ENCODE assay signal across 27 cellular contexts in genomic region chr1:29309621-29310020, GRCh38.
"Had no signal": no experiment of that assay in that cellular context is flagged by ENCODE, and none has a peak within 500 bp of the region (broad histone marks: within the 10 kb centered on the region; RNA-seq: fewer than 3 reads in every experiment).

No MANE protein-coding gene starts in this region.

- H3K4me3 ChIP-seq: left lung, lower lobe of right lung, pancreas, right atrium auricular region, right lobe of liver, smooth muscle cell, transverse colon, upper lobe of left lung, vagina had no signal

- DNase-seq: hypothalamus; immature natural killer cell; kidney; left colon; lower lobe of right lung; mammary epithelial cell; mesenchymal stem cell; naive thymus-derived CD8-positive, alpha-beta T cell; right lobe of liver; stimulated activated CD4-positive, alpha-beta T cell treated with anti-CD3 and anti-CD28 coated beads, Interleukin-1b, Interleukin-23, amount 100 ng/mL, for 48 hours; stimulated activated CD4-positive, alpha-beta T cell treated with anti-CD3 and anti-CD28 coated beads, Interleukin-2, amount 100 ng/mL, for 48 hours; stimulated activated CD4-positive, alpha-beta T cell treated with anti-CD3 and anti-CD28 coated beads, Interleukin-4, amount 100 ng/mL, for 4 hours; stimulated activated CD8-positive, alpha-beta memory T cell treated with anti-CD3 and anti-CD28 coated beads, Interleukin-4, amount 100 ng/mL, for 48 hours; stimulated activated naive CD4-positive, alpha-beta T cell treated with Interleukin-2 at 50 U/mL for 16 hours; stimulated activated naive CD8-positive, alpha-beta T cell treated with anti-CD3 and anti-CD28 coated beads, Interleukin-15, amount 100 ng/mL, for 72 hours; substantia nigra; transverse colon; upper lobe of left lung had no signal

- H3K4me3 Mint-ChIP-seq: immature natural killer cell; naive thymus-derived CD8-positive, alpha-beta T cell; nephron; neural crest cell; stimulated activated memory B cell treated with anti-CD40 and anti-IgM and Interleukin-4, amounts not matched to agents 10 μg/mL and 1 μg/mL and 100 μg/mL, for 72 hours; stimulated activated naive CD8-positive, alpha-beta T cell treated with anti-CD3 and anti-CD28 coated beads, Interleukin-15, amount 100 ng/mL, for 72 hours had no signal

- H3K27me3 Mint-ChIP-seq: progenitor cell of endocrine pancreas; stimulated activated naive CD8-positive, alpha-beta T cell treated with anti-CD3 and anti-CD28 coated beads, Interleukin-15, amount 100 ng/mL, for 72 hours had no signal

- H3K9me3 ChIP-seq: left lung, lower lobe of right lung, pancreas, right atrium auricular region, right lobe of liver, transverse colon, upper lobe of left lung, vagina had no signal

- H3K36me3 Mint-ChIP-seq: immature natural killer cell; naive thymus-derived CD8-positive, alpha-beta T cell; stimulated activated memory B cell treated with anti-CD40 and anti-IgM and Interleukin-4, amounts not matched to agents 10 μg/mL and 1 μg/mL and 100 μg/mL, for 72 hours had no signal

- H3K27me3 ChIP-seq: left lung, pancreas, right atrium auricular region, right lobe of liver, transverse colon, upper lobe of left lung, vagina had no signal

- H3K36me3 ChIP-seq: transverse colon had no signal

- H3K27ac ChIP-seq: left lung, lower lobe of right lung, pancreas, right atrium auricular region, right lobe of liver, transverse colon, upper lobe of left lung, vagina had no signal

- H3K27ac Mint-ChIP-seq: immature natural killer cell; nephron; progenitor cell of endocrine pancreas; stimulated activated memory B cell treated with anti-CD40 and anti-IgM and Interleukin-4, amounts not matched to agents 10 μg/mL and 1 μg/mL and 100 μg/mL, for 72 hours; stimulated activated naive CD8-positive, alpha-beta T cell treated with anti-CD3 and anti-CD28 coated beads, Interleukin-15, amount 100 ng/mL, for 72 hours had no signal

- ATAC-seq: left colon; left lung; lower lobe of right lung; naive thymus-derived CD8-positive, alpha-beta T cell; pancreas; right lobe of liver; stimulated activated memory B cell treated with anti-CD40 and anti-IgM and Interleukin-4, amounts not matched to agents 10 μg/mL and 1 μg/mL and 100 μg/mL, for 72 hours; stimulated activated naive CD8-positive, alpha-beta T cell treated with anti-CD3 and anti-CD28 coated beads, Interleukin-15, amount 100 ng/mL, for 72 hours had no signal

- H3K4me1 ChIP-seq: left lung, lower lobe of right lung, pancreas, right atrium auricular region, transverse colon, upper lobe of left lung, vagina had no signal

- H3K4me1 Mint-ChIP-seq: immature natural killer cell; naive thymus-derived CD8-positive, alpha-beta T cell; neural crest cell; stimulated activated memory B cell treated with anti-CD40 and anti-IgM and Interleukin-4, amounts not matched to agents 10 μg/mL and 1 μg/mL and 100 μg/mL, for 72 hours; stimulated activated naive CD8-positive, alpha-beta T cell treated with anti-CD3 and anti-CD28 coated beads, Interleukin-15, amount 100 ng/mL, for 72 hours had no signal

- H3K4me2 ChIP-seq: smooth muscle cell had no signal

- H3K9me3 Mint-ChIP-seq: immature natural killer cell; naive thymus-derived CD8-positive, alpha-beta T cell; nephron; neural crest cell; stimulated activated memory B cell treated with anti-CD40 and anti-IgM and Interleukin-4, amounts not matched to agents 10 μg/mL and 1 μg/mL and 100 μg/mL, for 72 hours; stimulated activated naive CD8-positive, alpha-beta T cell treated with anti-CD3 and anti-CD28 coated beads, Interleukin-15, amount 100 ng/mL, for 72 hours had no signal
